ENCODE assay signal across 2 cellular contexts in genomic region chr7:140024585-140024984, GRCh38.
TF ChIP-seq lines count a peak whose summit lies in the region.

No MANE protein-coding gene starts in this region.

TF ChIP-seq in HEK293, 187 proteins besides CTCF, POLR2A, EP300 and RAD21:
- TF ChIP-seq ZNF558 (tag by site-specific recombination; IDR thresholded peaks at IDR 0.05), result no peak
- 0 out of 2 replicates have a peak, but pooled peaks have one; percentile 20 for TF ChIP-seq ZNF600 (tag by site-specific recombination; IDR thresholded peaks at IDR 0.05)
- no peak for TF ChIP-seq ZBTB6 (tag by site-specific recombination; IDR thresholded peaks at IDR 0.05)

TF ChIP-seq in HepG2, 621 proteins besides CTCF, POLR2A, EP300 and RAD21:
- TF ChIP-seq AGO2 (optimal IDR thresholded peaks at IDR 0.05; ENCODE audit: low read depth, low read length) (peak; percentile 29), ZNF75D (CRISPR knock-in tag; IDR thresholded peaks at IDR 0.05; ENCODE audit: borderline replicate concordance) (no peak), MED1 (CRISPR knock-in tag; IDR thresholded peaks at IDR 0.05) (no peak)
TF ChIP-seq in HepG2: peak in this region for 1.
